15 cellular contexts compared by ENCODE assay signal in genomic region chr1:200107004-200107470, GRCh38.
DNase-seq lines count a peak whose midpoint lies in the region; ATAC-seq, FAIRE-seq and TF ChIP-seq lines count a peak whose summit lies in the region.
"Had no signal": no experiment of that assay in that cellular context is flagged by ENCODE, and none has a peak within 500 bp of the region (broad histone marks: within the 10 kb centered on the region; RNA-seq: fewer than 3 reads in every experiment).

No MANE protein-coding gene starts in this region.

- H3K36me3 Mint-ChIP-seq in stimulated activated naive B cell treated with anti-CD40 and anti-IgM and Interleukin-4, amounts not matched to agents 10 μg/mL and 1 μg/mL and 100 μg/mL, for 72 hours = no peaks in the 10 kb centered on the region
- H3K36me3 Mint-ChIP-seq: CD8-positive, alpha-beta T cell; naive thymus-derived CD4-positive, alpha-beta T cell had no signal

- DNase-seq in COLO829 (ENCODE audit: low spot score) (peak; percentile 24), M059J (ENCODE audit: low read depth) (peak; percentile 18), Peyer's patch (peak in 1 of 3 donors; percentile 53), keratinocyte (ENCODE audit: low read depth, low spot score) (no peak), left lobe of liver (ENCODE audit: low spot score) (no peak), suprapubic skin (ENCODE audit: low spot score in 2 of 2) (no peak), OCI-M2 (lab: John Stamatoyannopoulos, UW; ENCODE audit: unreplicated experiment) (no peak)
- DNase-seq in stimulated activated naive B cell treated with anti-CD40 and anti-IgM and Interleukin-4, amounts not matched to agents 10 μg/mL and 1 μg/mL and 100 μg/mL, for 72 hours = no peak
- DNase-seq: activated CD8-positive, alpha-beta T cell treated with anti-CD3 and anti-CD28 coated beads for 36 hours; CD8-positive, alpha-beta T cell; hypothalamus; naive thymus-derived CD4-positive, alpha-beta T cell; NCI-H2107; stimulated activated CD4-positive, alpha-beta T cell treated with anti-CD3 and anti-CD28 coated beads, Interleukin-2, amount 100 ng/mL, for 24 hours had no signal

- TF ChIP-seq CTCF in Peyer's patch (IDR thresholded peaks at IDR 0.05) (no peak), keratinocyte (optimal IDR thresholded peaks at IDR 0.05 in 1 of 3, IDR thresholded peaks at IDR 0.05 in 1 of 3, conservative IDR thresholded peaks at IDR 0.05 in 1 of 3; ENCODE audit: extremely low read depth in 1 of 3, insufficient read depth in 2 of 3, low read length in 3 of 3) (no peak), suprapubic skin (IDR thresholded peaks at IDR 0.05) (no peak)

- no peak for FAIRE-seq in keratinocyte (lab: Jason Lieb, UNC)

- peak overlapping the region; percentile 45 for H3K4me2 ChIP-seq in keratinocyte (ENCODE audit: control insufficient read depth, extremely low read depth, insufficient read depth, low read depth, low read length)

- no peak overlapping the region for H3K4me3 ChIP-seq in Peyer's patch
- no peak overlapping the region for H3K4me3 ChIP-seq in keratinocyte (ENCODE audit: control insufficient read depth in 2 of 3, extremely low read depth in 1 of 3, insufficient read depth in 2 of 3, low read depth in 1 of 3, low read length in 3 of 3)
- H3K4me3 ChIP-seq in suprapubic skin = no peak overlapping the region
- H3K4me3 ChIP-seq: thoracic aorta had no signal

- H3K36me3 ChIP-seq in Peyer's patch = no peaks in the 10 kb centered on the region
- no peaks in the 10 kb centered on the region for H3K36me3 ChIP-seq in keratinocyte (ENCODE audit: control insufficient read depth in 2 of 2, extremely low read depth in 1 of 2, insufficient read depth in 2 of 2, low read length in 2 of 2)
- H3K36me3 ChIP-seq in suprapubic skin = no peaks in the 10 kb centered on the region
- H3K36me3 ChIP-seq: thoracic aorta had no signal

- no peaks in the 10 kb centered on the region for H3K9me1 ChIP-seq in keratinocyte (ENCODE audit: control insufficient read depth, extremely low read depth, insufficient read depth, low read length)

- H3K9ac ChIP-seq in keratinocyte (ENCODE audit: control insufficient read depth, extremely low read depth, insufficient read depth, low read length) = no peak overlapping the region

- no peaks in the 10 kb centered on the region for H3K27me3 Mint-ChIP-seq in stimulated activated naive B cell treated with anti-CD40 and anti-IgM and Interleukin-4, amounts not matched to agents 10 μg/mL and 1 μg/mL and 100 μg/mL, for 72 hours

- H3K9me3 ChIP-seq in Peyer's patch (no peaks in the 10 kb centered on the region), keratinocyte (ENCODE audit: control insufficient read depth, low read depth, low read length) (no peaks in the 10 kb centered on the region), suprapubic skin (no peaks in the 10 kb centered on the region)
- H3K9me3 ChIP-seq: thoracic aorta had no signal

- H3K4me1 Mint-ChIP-seq in stimulated activated naive B cell treated with anti-CD40 and anti-IgM and Interleukin-4, amounts not matched to agents 10 μg/mL and 1 μg/mL and 100 μg/mL, for 72 hours = peaks cover 3 to 11% of the 10 kb centered on the region in 2 donors

- no peak for TF ChIP-seq POLR2A in Peyer's patch (IDR thresholded peaks at IDR 0.05)
- TF ChIP-seq POLR2A in suprapubic skin (IDR thresholded peaks at IDR 0.05) = no peak

- no peak overlapping the region for H3K4me3 Mint-ChIP-seq in stimulated activated naive B cell treated with anti-CD40 and anti-IgM and Interleukin-4, amounts not matched to agents 10 μg/mL and 1 μg/mL and 100 μg/mL, for 72 hours
- H3K4me3 Mint-ChIP-seq: activated CD8-positive, alpha-beta T cell treated with anti-CD3 and anti-CD28 coated beads for 36 hours; CD8-positive, alpha-beta T cell; naive thymus-derived CD4-positive, alpha-beta T cell had no signal

- ATAC-seq in left lobe of liver = no peak
- no peak for ATAC-seq in stimulated activated naive B cell treated with anti-CD40 and anti-IgM and Interleukin-4, amounts not matched to agents 10 μg/mL and 1 μg/mL and 100 μg/mL, for 72 hours (replicated peaks)
- ATAC-seq: activated CD8-positive, alpha-beta T cell treated with anti-CD3 and anti-CD28 coated beads for 36 hours; CD8-positive, alpha-beta T cell; naive thymus-derived CD4-positive, alpha-beta T cell had no signal

- no peaks in the 10 kb centered on the region for H3K79me2 ChIP-seq in keratinocyte (ENCODE audit: control insufficient read depth, insufficient read depth, low read length)

- 44% methylated on average over 8 of the region's 8 CpGs for WGBS in suprapubic skin

- dilution Hi-C loops in keratinocyte (cut with MboI; ENCODE audit: extremely low pct_ligation_motif_present, low sequenced_read_pairs) = no loop called here

- no peak for TF ChIP-seq EP300 in suprapubic skin (IDR thresholded peaks at IDR 0.05)

- no peaks in the 10 kb centered on the region for H3K9me3 Mint-ChIP-seq in stimulated activated naive B cell treated with anti-CD40 and anti-IgM and Interleukin-4, amounts not matched to agents 10 μg/mL and 1 μg/mL and 100 μg/mL, for 72 hours
- H3K9me3 Mint-ChIP-seq: activated CD8-positive, alpha-beta T cell treated with anti-CD3 and anti-CD28 coated beads for 36 hours; CD8-positive, alpha-beta T cell; naive thymus-derived CD4-positive, alpha-beta T cell had no signal

- no peak overlapping the region for H3K27ac Mint-ChIP-seq in stimulated activated naive B cell treated with anti-CD40 and anti-IgM and Interleukin-4, amounts not matched to agents 10 μg/mL and 1 μg/mL and 100 μg/mL, for 72 hours
- H3K27ac Mint-ChIP-seq: activated CD8-positive, alpha-beta T cell treated with anti-CD3 and anti-CD28 coated beads for 36 hours; CD8-positive, alpha-beta T cell; naive thymus-derived CD4-positive, alpha-beta T cell had no signal

- H3K27ac ChIP-seq in Peyer's patch (peak overlapping the region in 3 of 4 donors; percentile 38 to 79 (median 63)), keratinocyte (ENCODE audit: control insufficient read depth, insufficient read depth, low read length) (no peak overlapping the region), suprapubic skin (no peak overlapping the region)
- H3K27ac ChIP-seq: thoracic aorta had no signal

- H3K27me3 ChIP-seq in Peyer's patch (no peaks in the 10 kb centered on the region), keratinocyte (ENCODE audit: control insufficient read depth, extremely low read depth, insufficient read depth, low read length) (no peaks in the 10 kb centered on the region), suprapubic skin (peaks cover 2% of the 10 kb centered on the region)

- no peaks in the 10 kb centered on the region for H4K20me1 ChIP-seq in keratinocyte (ENCODE audit: control insufficient read depth, extremely low read depth, insufficient read depth, low read length)

- H2AFZ ChIP-seq in keratinocyte (ENCODE audit: control insufficient read depth, low read length) = no peak overlapping the region

- H3K4me1 ChIP-seq in Peyer's patch (peaks cover 0 to 41% (median 0%) of the 10 kb centered on the region in 4 donors), keratinocyte (ENCODE audit: control insufficient read depth, extremely low read depth, insufficient read depth, low read length) (peaks cover 5% of the 10 kb centered on the region), suprapubic skin (no peaks in the 10 kb centered on the region)

Comparison
In these comparisons a context has a peak if more than half of its experiments do, and no peak if none do; other contexts are left out.
1. DNase-seq: peak in COLO829 (single experiment) and M059J (single experiment); none in keratinocyte (single experiment), left lobe of liver (single experiment), suprapubic skin (0 of 2), stimulated activated naive B cell treated with anti-CD40 and anti-IgM and Interleukin-4, amounts not matched to agents 10 μg/mL and 1 μg/mL and 100 μg/mL, for 72 hours (single experiment) and OCI-M2 (single experiment).
2. H3K27ac ChIP-seq: peak in Peyer's patch (3 of 4); none in keratinocyte (single experiment) and suprapubic skin (single experiment).